Comparison of ENCODE assay signal across 1 cellular context in genomic region chr15:99717129-99718024, GRCh38.
A peak's percentile ranks its signal among the peaks of the same experiment; 100 is the strongest.
TF ChIP-seq lines count a peak whose summit lies in the region.

No MANE protein-coding gene starts in this region.

TF ChIP-seq in GM12878, 131 proteins besides CTCF, POLR2A, EP300 and RAD21:
- TF ChIP-seq MTA3 (IDR thresholded peaks at IDR 0.05; ENCODE audit: borderline replicate concordance, low read length) (no peak), RFX5 (IDR thresholded peaks at IDR 0.05; ENCODE audit: low read depth, low read length) (no peak), JUNB (IDR thresholded peaks at IDR 0.05) (peak; percentile 33; the same call in 1 of the 2 replicates), MEF2A (IDR thresholded peaks at IDR 0.05; ENCODE audit: insufficient read depth, low read depth, low read length) (0 out of 2 replicates have a peak, but pooled peaks have one; percentile 4), PKNOX1 (IDR thresholded peaks at IDR 0.05) (peak; percentile 34; the same call in 1 of the 2 replicates), CHD1 (IDR thresholded peaks at IDR 0.05; ENCODE audit: low read depth, low read length) (no peak), SRF (IDR thresholded peaks at IDR 0.05; ENCODE audit: low read depth in 2 of 2, low read length in 2 of 2) (no peak), ZNF384 (IDR thresholded peaks at IDR 0.05; ENCODE audit: borderline replicate concordance, low read depth, low read length) (no peak), RUNX3 (IDR thresholded peaks at IDR 0.05; ENCODE audit: low read length) (peak; percentile 64; the same call in 1 of the 2 replicates), BACH1 (IDR thresholded peaks at IDR 0.05; ENCODE audit: borderline replicate concordance) (no peak), CBX3 (IDR thresholded peaks at IDR 0.05; ENCODE audit: borderline replicate concordance, low read depth) (no peak), NR2C2 (IDR thresholded peaks at IDR 0.05; ENCODE audit: borderline replicate concordance, control insufficient read depth, insufficient read length, low read depth) (no peak)
- TF ChIP-seq, protein P1, sequence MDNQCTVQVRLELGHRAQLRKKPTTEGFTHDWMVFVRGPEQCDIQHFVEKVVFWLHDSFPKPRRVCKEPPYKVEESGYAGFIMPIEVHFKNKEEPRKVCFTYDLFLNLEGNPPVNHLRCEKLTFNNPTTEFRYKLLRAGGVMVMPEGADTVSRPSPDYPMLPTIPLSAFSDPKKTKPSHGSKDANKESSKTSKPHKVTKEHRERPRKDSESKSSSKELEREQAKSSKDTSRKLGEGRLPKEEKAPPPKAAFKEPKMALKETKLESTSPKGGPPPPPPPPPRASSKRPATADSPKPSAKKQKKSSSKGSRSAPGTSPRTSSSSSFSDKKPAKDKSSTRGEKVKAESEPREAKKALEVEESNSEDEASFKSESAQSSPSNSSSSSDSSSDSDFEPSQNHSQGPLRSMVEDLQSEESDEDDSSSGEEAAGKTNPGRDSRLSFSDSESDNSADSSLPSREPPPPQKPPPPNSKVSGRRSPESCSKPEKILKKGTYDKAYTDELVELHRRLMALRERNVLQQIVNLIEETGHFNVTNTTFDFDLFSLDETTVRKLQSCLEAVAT (IDR thresholded peaks at IDR 0.05) = no peak
- TF ChIP-seq, protein P2, sequence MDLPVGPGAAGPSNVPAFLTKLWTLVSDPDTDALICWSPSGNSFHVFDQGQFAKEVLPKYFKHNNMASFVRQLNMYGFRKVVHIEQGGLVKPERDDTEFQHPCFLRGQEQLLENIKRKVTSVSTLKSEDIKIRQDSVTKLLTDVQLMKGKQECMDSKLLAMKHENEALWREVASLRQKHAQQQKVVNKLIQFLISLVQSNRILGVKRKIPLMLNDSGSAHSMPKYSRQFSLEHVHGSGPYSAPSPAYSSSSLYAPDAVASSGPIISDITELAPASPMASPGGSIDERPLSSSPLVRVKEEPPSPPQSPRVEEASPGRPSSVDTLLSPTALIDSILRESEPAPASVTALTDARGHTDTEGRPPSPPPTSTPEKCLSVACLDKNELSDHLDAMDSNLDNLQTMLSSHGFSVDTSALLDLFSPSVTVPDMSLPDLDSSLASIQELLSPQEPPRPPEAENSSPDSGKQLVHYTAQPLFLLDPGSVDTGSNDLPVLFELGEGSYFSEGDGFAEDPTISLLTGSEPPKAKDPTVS (IDR thresholded peaks at IDR 0.05; ENCODE audit: low read depth, low read length) = no peak
